In the genomic region with DNA sequence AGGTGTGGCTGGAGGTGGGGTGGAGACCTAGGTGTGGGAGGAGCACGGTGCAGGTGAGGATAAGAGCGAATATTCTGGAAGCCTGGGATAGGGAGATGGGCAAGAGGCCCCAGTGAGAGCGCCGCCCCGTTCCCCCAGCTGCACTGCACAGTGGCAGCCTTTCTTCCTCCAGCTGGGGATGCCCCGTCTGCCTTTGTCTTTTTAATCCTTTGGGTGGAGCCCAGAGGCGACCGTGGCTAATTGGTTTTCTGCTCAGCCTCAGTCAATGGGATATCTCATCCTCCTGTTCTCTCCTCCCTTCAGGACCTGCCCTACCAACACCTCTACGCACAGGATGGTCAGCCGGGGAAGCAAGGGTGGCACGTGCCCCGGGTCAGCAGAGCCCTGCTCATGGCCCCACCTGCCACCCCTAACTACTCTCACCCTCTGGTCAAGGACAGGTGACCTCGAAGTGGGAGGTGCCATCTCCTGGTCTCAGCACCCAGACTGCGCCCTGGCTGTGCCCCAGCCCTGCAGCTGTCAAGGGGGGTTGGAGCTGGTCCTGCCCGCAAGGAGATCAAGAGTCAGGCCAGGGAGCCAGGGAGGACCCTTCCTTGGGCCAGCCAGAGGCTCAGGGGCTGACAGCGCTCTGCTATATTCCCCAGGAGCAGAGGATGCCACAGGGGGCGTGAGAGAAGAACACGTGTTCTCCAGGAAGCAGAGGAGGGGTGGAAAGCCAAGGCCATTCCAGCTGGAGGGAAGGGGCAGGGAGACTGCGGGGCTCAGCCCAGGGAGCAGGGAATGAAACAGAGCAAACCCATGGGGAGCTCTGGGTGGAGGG, we compare ENCODE assay signal across 1 cellular context.
TF ChIP-seq lines count a peak whose summit lies in the region.

No MANE protein-coding gene starts in this region.

TF ChIP-seq in HepG2, 621 proteins besides CTCF, POLR2A, EP300 and RAD21 (continued from another document and continues in another):
- TF ChIP-seq, protein P1, sequence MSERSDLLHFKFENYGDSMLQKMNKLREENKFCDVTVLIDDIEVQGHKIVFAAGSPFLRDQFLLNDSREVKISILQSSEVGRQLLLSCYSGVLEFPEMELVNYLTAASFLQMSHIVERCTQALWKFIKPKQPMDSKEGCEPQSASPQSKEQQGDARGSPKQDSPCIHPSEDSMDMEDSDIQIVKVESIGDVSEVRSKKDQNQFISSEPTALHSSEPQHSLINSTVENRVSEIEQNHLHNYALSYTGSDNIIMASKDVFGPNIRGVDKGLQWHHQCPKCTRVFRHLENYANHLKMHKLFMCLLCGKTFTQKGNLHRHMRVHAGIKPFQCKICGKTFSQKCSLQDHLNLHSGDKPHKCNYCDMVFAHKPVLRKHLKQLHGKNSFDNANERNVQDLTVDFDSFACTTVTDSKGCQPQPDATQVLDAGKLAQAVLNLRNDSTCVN (CRISPR knock-in tag; IDR thresholded peaks at IDR 0.05; ENCODE audit: borderline replicate concordance) = no peak
- no peak for TF ChIP-seq ZNF766 (CRISPR knock-in tag; IDR thresholded peaks at IDR 0.05; ENCODE audit: borderline replicate concordance)
- no peak for TF ChIP-seq FOXJ3 (CRISPR knock-in tag; IDR thresholded peaks at IDR 0.05; ENCODE audit: borderline replicate concordance)
- TF ChIP-seq, protein P2, sequence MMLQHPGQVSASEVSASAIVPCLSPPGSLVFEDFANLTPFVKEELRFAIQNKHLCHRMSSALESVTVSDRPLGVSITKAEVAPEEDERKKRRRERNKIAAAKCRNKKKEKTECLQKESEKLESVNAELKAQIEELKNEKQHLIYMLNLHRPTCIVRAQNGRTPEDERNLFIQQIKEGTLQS (CRISPR knock-in tag; IDR thresholded peaks at IDR 0.05) = 0 out of 2 replicates have a peak, but pooled peaks have one; percentile 20
- no peak for TF ChIP-seq HHEX (CRISPR knock-in tag; IDR thresholded peaks at IDR 0.05)
- 0 out of 2 replicates have a peak, but pooled peaks have one; percentile 1 for TF ChIP-seq ZBTB42 (CRISPR knock-in tag; IDR thresholded peaks at IDR 0.05)
- TF ChIP-seq E2F1 (CRISPR knock-in tag; IDR thresholded peaks at IDR 0.05) = no peak
- TF ChIP-seq, protein P3, sequence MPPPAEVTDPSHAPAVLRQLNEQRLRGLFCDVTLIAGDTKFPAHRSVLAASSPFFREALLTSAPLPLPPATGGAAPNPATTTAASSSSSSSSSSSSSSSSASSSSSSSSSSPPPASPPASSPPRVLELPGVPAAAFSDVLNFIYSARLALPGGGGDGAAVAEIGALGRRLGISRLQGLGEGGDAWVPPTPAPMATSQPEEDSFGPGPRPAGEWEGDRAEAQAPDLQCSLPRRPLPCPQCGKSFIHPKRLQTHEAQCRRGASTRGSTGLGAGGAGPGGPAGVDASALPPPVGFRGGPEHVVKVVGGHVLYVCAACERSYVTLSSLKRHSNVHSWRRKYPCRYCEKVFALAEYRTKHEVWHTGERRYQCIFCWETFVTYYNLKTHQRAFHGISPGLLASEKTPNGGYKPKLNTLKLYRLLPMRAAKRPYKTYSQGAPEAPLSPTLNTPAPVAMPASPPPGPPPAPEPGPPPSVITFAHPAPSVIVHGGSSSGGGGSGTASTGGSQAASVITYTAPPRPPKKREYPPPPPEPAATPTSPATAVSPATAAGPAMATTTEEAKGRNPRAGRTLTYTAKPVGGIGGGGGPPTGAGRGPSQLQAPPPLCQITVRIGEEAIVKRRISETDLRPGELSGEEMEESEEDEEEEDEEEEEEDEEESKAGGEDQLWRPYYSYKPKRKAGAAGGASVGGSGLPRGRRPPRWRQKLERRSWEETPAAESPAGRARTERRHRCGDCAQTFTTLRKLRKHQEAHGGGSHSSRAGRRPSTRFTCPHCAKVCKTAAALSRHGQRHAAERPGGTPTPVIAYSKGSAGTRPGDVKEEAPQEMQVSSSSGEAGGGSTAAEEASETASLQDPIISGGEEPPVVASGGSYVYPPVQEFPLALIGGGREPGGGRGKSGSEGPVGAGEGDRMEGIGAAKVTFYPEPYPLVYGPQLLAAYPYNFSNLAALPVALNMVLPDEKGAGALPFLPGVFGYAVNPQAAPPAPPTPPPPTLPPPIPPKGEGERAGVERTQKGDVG (CRISPR knock-in tag; IDR thresholded peaks at IDR 0.05; ENCODE audit: borderline replicate concordance) = no peak
- TF ChIP-seq ATF7 (IDR thresholded peaks at IDR 0.05) = no peak
- TF ChIP-seq ATF7 (CRISPR knock-in tag; IDR thresholded peaks at IDR 0.05) = no peak
- TF ChIP-seq SPEN (CRISPR knock-in tag; IDR thresholded peaks at IDR 0.05; ENCODE audit: low read depth) = peak; percentile 70
- TF ChIP-seq, protein P4, sequence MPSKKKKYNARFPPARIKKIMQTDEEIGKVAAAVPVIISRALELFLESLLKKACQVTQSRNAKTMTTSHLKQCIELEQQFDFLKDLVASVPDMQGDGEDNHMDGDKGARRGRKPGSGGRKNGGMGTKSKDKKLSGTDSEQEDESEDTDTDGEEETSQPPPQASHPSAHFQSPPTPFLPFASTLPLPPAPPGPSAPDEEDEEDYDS (CRISPR knock-in tag; IDR thresholded peaks at IDR 0.05) = peak; percentile 56; the same call in 1 of the 2 replicates
- TF ChIP-seq ZNF232 (CRISPR knock-in tag; IDR thresholded peaks at IDR 0.05; ENCODE audit: borderline replicate concordance) = peak; percentile 25; the same call in 1 of the 2 replicates
- TF ChIP-seq, protein P5, sequence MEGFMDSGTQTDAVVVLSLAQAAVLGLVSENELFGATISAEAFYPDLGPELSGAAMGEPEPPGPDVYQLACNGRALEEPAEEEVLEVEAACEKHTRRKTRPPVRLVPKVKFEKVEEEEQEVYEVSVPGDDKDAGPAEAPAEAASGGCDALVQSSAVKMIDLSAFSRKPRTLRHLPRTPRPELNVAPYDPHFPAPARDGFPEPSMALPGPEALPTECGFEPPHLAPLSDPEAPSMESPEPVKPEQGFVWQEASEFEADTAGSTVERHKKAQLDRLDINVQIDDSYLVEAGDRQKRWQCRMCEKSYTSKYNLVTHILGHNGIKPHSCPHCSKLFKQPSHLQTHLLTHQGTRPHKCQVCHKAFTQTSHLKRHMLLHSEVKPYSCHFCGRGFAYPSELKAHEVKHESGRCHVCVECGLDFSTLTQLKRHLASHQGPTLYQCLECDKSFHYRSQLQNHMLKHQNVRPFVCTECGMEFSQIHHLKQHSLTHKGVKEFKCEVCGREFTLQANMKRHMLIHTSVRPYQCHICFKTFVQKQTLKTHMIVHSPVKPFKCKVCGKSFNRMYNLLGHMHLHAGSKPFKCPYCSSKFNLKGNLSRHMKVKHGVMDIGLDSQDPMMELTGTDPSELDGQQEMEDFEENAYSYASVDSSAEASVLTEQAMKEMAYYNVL (CRISPR knock-in tag; IDR thresholded peaks at IDR 0.05; ENCODE audit: borderline replicate concordance) = 0 out of 2 replicates have a peak, but pooled peaks have one; percentile 21
- TF ChIP-seq, protein P6, sequence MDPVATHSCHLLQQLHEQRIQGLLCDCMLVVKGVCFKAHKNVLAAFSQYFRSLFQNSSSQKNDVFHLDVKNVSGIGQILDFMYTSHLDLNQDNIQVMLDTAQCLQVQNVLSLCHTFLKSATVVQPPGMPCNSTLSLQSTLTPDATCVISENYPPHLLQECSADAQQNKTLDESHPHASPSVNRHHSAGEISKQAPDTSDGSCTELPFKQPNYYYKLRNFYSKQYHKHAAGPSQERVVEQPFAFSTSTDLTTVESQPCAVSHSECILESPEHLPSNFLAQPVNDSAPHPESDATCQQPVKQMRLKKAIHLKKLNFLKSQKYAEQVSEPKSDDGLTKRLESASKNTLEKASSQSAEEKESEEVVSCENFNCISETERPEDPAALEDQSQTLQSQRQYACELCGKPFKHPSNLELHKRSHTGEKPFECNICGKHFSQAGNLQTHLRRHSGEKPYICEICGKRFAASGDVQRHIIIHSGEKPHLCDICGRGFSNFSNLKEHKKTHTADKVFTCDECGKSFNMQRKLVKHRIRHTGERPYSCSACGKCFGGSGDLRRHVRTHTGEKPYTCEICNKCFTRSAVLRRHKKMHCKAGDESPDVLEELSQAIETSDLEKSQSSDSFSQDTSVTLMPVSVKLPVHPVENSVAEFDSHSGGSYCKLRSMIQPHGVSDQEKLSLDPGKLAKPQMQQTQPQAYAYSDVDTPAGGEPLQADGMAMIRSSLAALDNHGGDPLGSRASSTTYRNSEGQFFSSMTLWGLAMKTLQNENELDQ (CRISPR knock-in tag; IDR thresholded peaks at IDR 0.05; ENCODE audit: borderline replicate concordance) = no peak
- TF ChIP-seq BCL3 (CRISPR knock-in tag; IDR thresholded peaks at IDR 0.05) = no peak
- TF ChIP-seq, protein P7, sequence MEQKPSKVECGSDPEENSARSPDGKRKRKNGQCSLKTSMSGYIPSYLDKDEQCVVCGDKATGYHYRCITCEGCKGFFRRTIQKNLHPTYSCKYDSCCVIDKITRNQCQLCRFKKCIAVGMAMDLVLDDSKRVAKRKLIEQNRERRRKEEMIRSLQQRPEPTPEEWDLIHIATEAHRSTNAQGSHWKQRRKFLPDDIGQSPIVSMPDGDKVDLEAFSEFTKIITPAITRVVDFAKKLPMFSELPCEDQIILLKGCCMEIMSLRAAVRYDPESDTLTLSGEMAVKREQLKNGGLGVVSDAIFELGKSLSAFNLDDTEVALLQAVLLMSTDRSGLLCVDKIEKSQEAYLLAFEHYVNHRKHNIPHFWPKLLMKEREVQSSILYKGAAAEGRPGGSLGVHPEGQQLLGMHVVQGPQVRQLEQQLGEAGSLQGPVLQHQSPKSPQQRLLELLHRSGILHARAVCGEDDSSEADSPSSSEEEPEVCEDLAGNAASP (CRISPR knock-in tag; IDR thresholded peaks at IDR 0.05; ENCODE audit: borderline replicate concordance) = peak; percentile 21
- TF ChIP-seq ZNF75D (CRISPR knock-in tag; IDR thresholded peaks at IDR 0.05; ENCODE audit: borderline replicate concordance) = no peak
- peak; percentile 87 for TF ChIP-seq HIC2 (CRISPR knock-in tag; IDR thresholded peaks at IDR 0.05; ENCODE audit: low read depth)
- TF ChIP-seq SRSF9 (IDR thresholded peaks at IDR 0.05; ENCODE audit: borderline replicate concordance, insufficient read depth, low read depth, low read length, poor library complexity, severe bottlenecking) = no peak
- peak; percentile 39 for TF ChIP-seq TEAD3 (CRISPR knock-in tag; optimal IDR thresholded peaks at IDR 0.05; ENCODE audit: borderline replicate concordance)
- TF ChIP-seq RXRB (CRISPR knock-in tag; IDR thresholded peaks at IDR 0.05; ENCODE audit: borderline replicate concordance) = peak; percentile 49; the same call in 1 of the 2 replicates
- TF ChIP-seq NCOA1 (CRISPR knock-in tag; IDR thresholded peaks at IDR 0.05) = 0 out of 2 replicates have a peak, but pooled peaks have one; percentile 4
- TF ChIP-seq ZNF354B (CRISPR knock-in tag; IDR thresholded peaks at IDR 0.05) = no peak
- 0 out of 2 replicates have a peak, but pooled peaks have one; percentile 10 for TF ChIP-seq ZBTB7B (CRISPR knock-in tag; IDR thresholded peaks at IDR 0.05)
- TF ChIP-seq MEF2D (CRISPR knock-in tag; IDR thresholded peaks at IDR 0.05) = no peak; the same call in 1 of the 2 replicates
- TF ChIP-seq ZNF343 (CRISPR knock-in tag; IDR thresholded peaks at IDR 0.05) = peak; percentile 19; the same call in 1 of the 2 replicates
- peak; percentile 55; the same call in 1 of the 2 replicates for TF ChIP-seq ZNF607 (CRISPR knock-in tag; IDR thresholded peaks at IDR 0.05; ENCODE audit: borderline replicate concordance)
- peak; percentile 29 for TF ChIP-seq DPF2 (CRISPR knock-in tag; IDR thresholded peaks at IDR 0.05; ENCODE audit: borderline replicate concordance, low read depth)
- peak; percentile 28; the same call in 1 of the 2 replicates for TF ChIP-seq GATA4 (IDR thresholded peaks at IDR 0.05; ENCODE audit: borderline replicate concordance, low read depth)
- TF ChIP-seq, protein P8, sequence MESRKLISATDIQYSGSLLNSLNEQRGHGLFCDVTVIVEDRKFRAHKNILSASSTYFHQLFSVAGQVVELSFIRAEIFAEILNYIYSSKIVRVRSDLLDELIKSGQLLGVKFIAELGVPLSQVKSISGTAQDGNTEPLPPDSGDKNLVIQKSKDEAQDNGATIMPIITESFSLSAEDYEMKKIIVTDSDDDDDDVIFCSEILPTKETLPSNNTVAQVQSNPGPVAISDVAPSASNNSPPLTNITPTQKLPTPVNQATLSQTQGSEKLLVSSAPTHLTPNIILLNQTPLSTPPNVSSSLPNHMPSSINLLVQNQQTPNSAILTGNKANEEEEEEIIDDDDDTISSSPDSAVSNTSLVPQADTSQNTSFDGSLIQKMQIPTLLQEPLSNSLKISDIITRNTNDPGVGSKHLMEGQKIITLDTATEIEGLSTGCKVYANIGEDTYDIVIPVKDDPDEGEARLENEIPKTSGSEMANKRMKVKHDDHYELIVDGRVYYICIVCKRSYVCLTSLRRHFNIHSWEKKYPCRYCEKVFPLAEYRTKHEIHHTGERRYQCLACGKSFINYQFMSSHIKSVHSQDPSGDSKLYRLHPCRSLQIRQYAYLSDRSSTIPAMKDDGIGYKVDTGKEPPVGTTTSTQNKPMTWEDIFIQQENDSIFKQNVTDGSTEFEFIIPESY (CRISPR knock-in tag; IDR thresholded peaks at IDR 0.05) = 0 out of 2 replicates have a peak, but pooled peaks have one; percentile 15
- no peak for TF ChIP-seq ZNF672 (CRISPR knock-in tag; IDR thresholded peaks at IDR 0.05)
- TF ChIP-seq HES4 (CRISPR knock-in tag; IDR thresholded peaks at IDR 0.05; ENCODE audit: borderline replicate concordance) = 0 out of 2 replicates have a peak, but pooled peaks have one; percentile 18
- peak; percentile 50; the same call in 1 of the 2 replicates for TF ChIP-seq RCOR2 (CRISPR knock-in tag; IDR thresholded peaks at IDR 0.05)
- TF ChIP-seq ZNF350 (CRISPR knock-in tag; IDR thresholded peaks at IDR 0.05; ENCODE audit: borderline replicate concordance, low read depth) = 0 out of 2 replicates have a peak, but pooled peaks have one; percentile 22
- TF ChIP-seq ZNF263 (CRISPR knock-in tag; IDR thresholded peaks at IDR 0.05) = 0 out of 2 replicates have a peak, but pooled peaks have one; percentile 25
